19 cellular contexts compared by ENCODE assay signal in genomic region chr20:61531553-61532345, GRCh38.
DNase-seq lines count a peak whose midpoint lies in the region; ATAC-seq, FAIRE-seq and TF ChIP-seq lines count a peak whose summit lies in the region.
"Had no signal": no experiment of that assay in that cellular context is flagged by ENCODE, and none has a peak within 500 bp of the region (broad histone marks: within the 10 kb centered on the region; RNA-seq: fewer than 3 reads in every experiment).

No MANE protein-coding gene starts in this region.

- no peak for FAIRE-seq in urothelium cell line (lab: Jason Lieb, UNC)

- no CpG with 5 or more reads among the region's 22 CpGs for WGBS in H9 (ENCODE audit: extremely low coverage, insufficient read length, low lambda C conversion rate)

- H3K4me3 Mint-ChIP-seq in H9, result no peak overlapping the region
- H3K4me3 Mint-ChIP-seq: activated CD4-positive, alpha-beta T cell treated with anti-CD3 and anti-CD28 coated beads for 36 hours; nephron progenitor cell had no signal

- no peak overlapping the region for H4K8ac ChIP-seq in H9 (replicated peaks; ENCODE audit: insufficient read length, low read depth, low read length)

- peaks cover 8 to 10% of the 10 kb centered on the region in 2 experiments for H3K4me1 Mint-ChIP-seq in H9
- H3K4me1 Mint-ChIP-seq: activated CD4-positive, alpha-beta T cell treated with anti-CD3 and anti-CD28 coated beads for 36 hours; nephron progenitor cell had no signal

- no peak overlapping the region for H2BK12ac ChIP-seq in H9 (ENCODE audit: insufficient read length, low read depth, low read length)

- no peak overlapping the region for H2BK15ac ChIP-seq in H9 (ENCODE audit: low read depth, low read length)

- H3K79me2 ChIP-seq in H9 (ENCODE audit: insufficient read depth, low read length) (no peaks in the 10 kb centered on the region), fibroblast of lung (ENCODE audit: control insufficient read depth, insufficient read depth, low read length) (no peaks in the 10 kb centered on the region)

- peaks cover 2% of the 10 kb centered on the region; the same call in 1 of the 2 replicates for H3K27me3 ChIP-seq in H9 (ENCODE audit: insufficient read depth, low read length)
- H3K27me3 ChIP-seq in SJSA1 (replicated peaks), result peaks cover 14% of the 10 kb centered on the region
- H3K27me3 ChIP-seq in fibroblast of lung (ENCODE audit: control insufficient read depth, insufficient read depth, low read length), result no peaks in the 10 kb centered on the region
- H3K27me3 ChIP-seq: BLaER1 treated with 17β-estradiol and CSF1 and Interleukin-3, amounts not matched to agents 10 nM and 100 nM; vagina had no signal

- no peak overlapping the region for H3K4ac ChIP-seq in H9 (ENCODE audit: low read depth, low read length)

- H4K20me1 ChIP-seq in H9 (ENCODE audit: control insufficient read depth, insufficient read depth, insufficient read length), result no peaks in the 10 kb centered on the region
- H4K20me1 ChIP-seq in fibroblast of lung (ENCODE audit: control insufficient read depth, extremely low read depth, insufficient read depth, low read length), result no peaks in the 10 kb centered on the region

- H2BK5ac ChIP-seq in H9 (ENCODE audit: insufficient read length, low read length), result no peak overlapping the region

- no peak overlapping the region for H3T11ph ChIP-seq in H9 (ENCODE audit: low read length)

- no peak for ATAC-seq in GM19035 (IDR thresholded peaks at IDR 0.05; ENCODE audit: unreplicated experiment)
- no peak for ATAC-seq in HG03565 (IDR thresholded peaks at IDR 0.05; ENCODE audit: unreplicated experiment)
- ATAC-seq: activated CD4-positive, alpha-beta T cell treated with anti-CD3 and anti-CD28 coated beads for 36 hours had no signal

- H4K5ac ChIP-seq in H9 (ENCODE audit: insufficient read length, low read depth, low read length), result no peak overlapping the region

- H3K4me3 ChIP-seq in SJSA1 (no peak overlapping the region), fibroblast of lung (replicated peaks in 1 of 4; ENCODE audit: control extremely low read depth in 1 of 4, insufficient read depth in 1 of 4, low read depth in 3 of 4, low read length in 4 of 4) (no peak overlapping the region)
- H3K4me3 ChIP-seq: BLaER1 treated with 17β-estradiol and CSF1 and Interleukin-3, amounts not matched to agents 10 nM and 100 nM; prostate gland; SK-N-MC; vagina had no signal

- peaks cover 13% of the 10 kb centered on the region for H3K27me3 Mint-ChIP-seq in H9 (ENCODE audit: low read depth)
- H3K27me3 Mint-ChIP-seq: activated CD4-positive, alpha-beta T cell treated with anti-CD3 and anti-CD28 coated beads for 36 hours had no signal

- no peak overlapping the region for H3K23ac ChIP-seq in H9 (ENCODE audit: insufficient read length, low read depth, low read length)

- H3K14ac ChIP-seq in H9 (ENCODE audit: insufficient read depth, low read length), result peak overlapping the region; percentile 5; the same call in 1 of the 2 replicates

- H3K9ac ChIP-seq in H9 (ENCODE audit: extremely low read depth, insufficient read length, low read length) (no peak overlapping the region), fibroblast of lung (ENCODE audit: insufficient read depth, low read length) (no peak overlapping the region)
- H3K9ac ChIP-seq: BLaER1 treated with 17β-estradiol and CSF1 and Interleukin-3, amounts not matched to agents 10 nM and 100 nM had no signal

- no peak overlapping the region for H3K18ac ChIP-seq in H9 (ENCODE audit: insufficient read length, low read depth, low read length)

- no peak overlapping the region for H2BK20ac ChIP-seq in H9 (ENCODE audit: low read depth, low read length, poor library complexity, severe bottlenecking)

- H3K36me3 ChIP-seq in SJSA1 (no peaks in the 10 kb centered on the region), fibroblast of lung (ENCODE audit: control insufficient read depth, insufficient read depth, low read length) (no peaks in the 10 kb centered on the region)
- H3K36me3 ChIP-seq: BLaER1 treated with 17β-estradiol and CSF1 and Interleukin-3, amounts not matched to agents 10 nM and 100 nM; prostate gland; vagina had no signal

- H3K23me2 ChIP-seq in H9 (ENCODE audit: insufficient read length, low read depth, low read length, poor library complexity, severe bottlenecking), result no peaks in the 10 kb centered on the region

- no peak overlapping the region for H4K91ac ChIP-seq in H9 (ENCODE audit: insufficient read length, low read depth, low read length)

- H3K9me3 ChIP-seq in H9 (ENCODE audit: control insufficient read depth, low read depth, low read length) (no peaks in the 10 kb centered on the region), SJSA1 (replicated peaks) (no peaks in the 10 kb centered on the region; the same call in 1 of the 2 replicates), fibroblast of lung (ENCODE audit: control insufficient read depth, insufficient read depth, low read depth, low read length) (no peaks in the 10 kb centered on the region)
- H3K9me3 ChIP-seq: BLaER1 treated with 17β-estradiol and CSF1 and Interleukin-3, amounts not matched to agents 10 nM and 100 nM; prostate gland; vagina had no signal

- no peaks in the 10 kb centered on the region for H3K36me3 Mint-ChIP-seq in H9 (ENCODE audit: insufficient read depth in 1 of 3, low read depth in 3 of 3)

- no peak for DNase-seq in H9
- peak; percentile 34 to 63 for DNase-seq in SJSA1 (ENCODE audit: low read depth in 1 of 2, low spot score in 2 of 2)
- DNase-seq in fibroblast of lung (ENCODE audit: low read depth in 2 of 2), result peak; percentile 46 to 81
- DNase-seq in urothelium cell line (ENCODE audit: low spot score), result peak; percentile 88
- DNase-seq in SIG-M5 (lab: John Stamatoyannopoulos, UW), result no peak
- DNase-seq: activated CD4-positive, alpha-beta T cell treated with anti-CD3 and anti-CD28 coated beads for 36 hours; activated effector memory CD4-positive, alpha-beta T cell treated with Interleukin-2 at 50 U/mL for 16 hours; midbrain; NCI-H1048; NCI-H2081; NCI-H526; nephron progenitor cell; substantia nigra had no signal

- H3K27ac Mint-ChIP-seq in H9, result no peak overlapping the region
- H3K27ac Mint-ChIP-seq: activated CD4-positive, alpha-beta T cell treated with anti-CD3 and anti-CD28 coated beads for 36 hours; nephron progenitor cell had no signal

- H3K9me3 Mint-ChIP-seq in H9, result no peaks in the 10 kb centered on the region
- H3K9me3 Mint-ChIP-seq: nephron progenitor cell had no signal

- H2BK120ac ChIP-seq in H9 (ENCODE audit: low read depth, low read length, poor library complexity, severe bottlenecking), result no peak overlapping the region

- H3K4me1 ChIP-seq in H9 (ENCODE audit: insufficient read depth, low read length) (no peaks in the 10 kb centered on the region), SJSA1 (replicated peaks) (peaks cover 13% of the 10 kb centered on the region), fibroblast of lung (ENCODE audit: control insufficient read depth, extremely low read depth, insufficient read depth, low read length) (no peaks in the 10 kb centered on the region)
- H3K4me1 ChIP-seq: BLaER1 treated with 17β-estradiol and CSF1 and Interleukin-3, amounts not matched to agents 10 nM and 100 nM; prostate gland; vagina had no signal

- no peak overlapping the region for H3K56ac ChIP-seq in H9 (ENCODE audit: insufficient read length, low read depth, low read length)

- H3K27ac ChIP-seq in H9 (ENCODE audit: insufficient read length, low read depth, low read length), result no peak overlapping the region
- no peak overlapping the region for H3K27ac ChIP-seq in SJSA1
- no peak overlapping the region for H3K27ac ChIP-seq in fibroblast of lung (ENCODE audit: insufficient read depth, low read length)
- H3K27ac ChIP-seq: BLaER1 treated with 17β-estradiol and CSF1 and Interleukin-3, amounts not matched to agents 10 nM and 100 nM; prostate gland; SK-N-MC; vagina had no signal

- TF ChIP-seq CTCF in H9 (conservative IDR thresholded peaks at IDR 0.05) (no peak), fibroblast of lung (conservative IDR thresholded peaks at IDR 0.05 in 1 of 2, IDR thresholded peaks at IDR 0.05 in 1 of 2; ENCODE audit: low read depth in 1 of 2, low read length in 2 of 2) (no peak)

- no peaks in the 10 kb centered on the region for H3K79me1 ChIP-seq in H9 (ENCODE audit: insufficient read depth, low read depth, low read length, poor library complexity, severe bottlenecking)

- no peak overlapping the region for H2AFZ ChIP-seq in H9 (ENCODE audit: low read length)
- no peak overlapping the region for H2AFZ ChIP-seq in fibroblast of lung (ENCODE audit: low read length)

- H2AK5ac ChIP-seq in H9 (ENCODE audit: insufficient read length, low read length), result no peak overlapping the region

- H3K4me2 ChIP-seq in H9 (ENCODE audit: insufficient read depth, insufficient read length, low read length) (no peak overlapping the region), fibroblast of lung (ENCODE audit: extremely low read depth, insufficient read depth, low read length) (no peak overlapping the region)
- H3K4me2 ChIP-seq: BLaER1 treated with 17β-estradiol and CSF1 and Interleukin-3, amounts not matched to agents 10 nM and 100 nM had no signal

Comparison
In these comparisons a context has a peak if more than half of its experiments do, and no peak if none do; other contexts are left out.
1. DNase-seq: peak in SJSA1 (2 of 2), fibroblast of lung (2 of 2) and urothelium cell line (single experiment); none in H9 (single experiment) and SIG-M5 (single experiment).